ENCODE assay signal across 24 cellular contexts in the genomic region with DNA sequence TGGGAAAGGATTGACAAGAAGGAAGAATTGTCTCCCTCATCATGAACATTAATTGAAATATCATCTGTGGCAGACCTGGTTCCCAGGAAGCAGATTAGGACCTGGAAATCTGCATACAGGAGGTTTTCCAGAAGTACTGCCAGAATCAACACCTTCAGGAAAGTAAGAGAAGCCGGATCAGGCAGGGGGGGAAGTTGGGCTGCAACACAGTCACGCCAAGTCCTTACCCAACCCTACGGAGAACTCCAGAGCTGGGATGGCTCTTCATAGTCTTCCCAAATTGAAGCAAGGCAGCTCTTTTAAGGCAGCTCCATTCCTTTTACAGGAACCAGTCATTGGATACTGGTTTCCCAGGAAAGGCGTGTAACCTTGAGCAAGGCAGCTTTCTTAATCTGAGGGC. TPM values are rescaled to one million over a fixed set of nuclear protein-coding genes. Genes with fewer than 3 reads are reported as not detected.
DNase-seq lines count a peak whose midpoint lies in the region; FAIRE-seq and TF ChIP-seq lines count a peak whose summit lies in the region.
"Had no signal": no experiment of that assay in that cellular context is flagged by ENCODE, and none has a peak within 500 bp of the region (broad histone marks: within the 10 kb centered on the region; RNA-seq: fewer than 3 reads in every experiment).

No MANE protein-coding gene starts in this region.

- H3K27me3 Mint-ChIP-seq in endodermal cell (ENCODE audit: insufficient read depth) (peaks cover 2% of the 10 kb centered on the region), osteocyte (ENCODE audit: unreplicated experiment) (peaks cover 50% of the 10 kb centered on the region)

- H3K4me1 Mint-ChIP-seq in endodermal cell, result peaks cover 3% of the 10 kb centered on the region
- H3K4me1 Mint-ChIP-seq in osteocyte (ENCODE audit: unreplicated experiment), result no peaks in the 10 kb centered on the region

- WGBS in endodermal cell (ENCODE audit: insufficient coverage in 1 of 2, insufficient read length in 1 of 2), 2 experiments, result 86 to 97% methylated on average over 2 to 4 of the region's 4 CpGs

- H3K9ac ChIP-seq in endodermal cell (ENCODE audit: extremely low read depth, low read length, poor library complexity, severe bottlenecking), result no peak overlapping the region
- H3K9ac ChIP-seq: BLaER1 had no signal

- FAIRE-seq in bronchial epithelial cell (lab: Jason Lieb, UNC), result peak; percentile 43
- FAIRE-seq: A204.1, D721Med, G401.6, GM12891, GM18507 had no signal

- in situ Hi-C loops in GM13977 (cut with MboI; ENCODE audit: low pct_unique_long_range_greater_than_20kb, low sequenced_read_pairs, unreplicated experiment), result no loop called here

- no peaks in the 10 kb centered on the region for H3K36me3 Mint-ChIP-seq in endodermal cell (ENCODE audit: low read depth)
- no peaks in the 10 kb centered on the region for H3K36me3 Mint-ChIP-seq in osteocyte (ENCODE audit: unreplicated experiment)
- H3K36me3 Mint-ChIP-seq: CD8-positive, alpha-beta T cell had no signal

- H3K4me1 ChIP-seq in endodermal cell (ENCODE audit: control insufficient read depth, insufficient read depth, low read length), result no peaks in the 10 kb centered on the region
- H3K4me1 ChIP-seq: BLaER1, Caco-2 had no signal

- H3K27me3 ChIP-seq in bronchial epithelial cell (ENCODE audit: control insufficient read depth, insufficient read depth, low read length), result no peaks in the 10 kb centered on the region
- no peaks in the 10 kb centered on the region for H3K27me3 ChIP-seq in endodermal cell (ENCODE audit: control insufficient read depth, insufficient read depth, low read length, poor library complexity, severe bottlenecking)
- H3K27me3 ChIP-seq: BE2C, BLaER1 had no signal

- H3K36me3 ChIP-seq in bronchial epithelial cell (ENCODE audit: control insufficient read depth, insufficient read depth, low read length) (no peaks in the 10 kb centered on the region), endodermal cell (ENCODE audit: control insufficient read depth, insufficient read depth, low read length) (no peaks in the 10 kb centered on the region)
- H3K36me3 ChIP-seq: BLaER1 had no signal

- H3K27ac Mint-ChIP-seq in endodermal cell (no peak overlapping the region), osteocyte (ENCODE audit: unreplicated experiment) (no peak overlapping the region)
- H3K27ac Mint-ChIP-seq: CD4-positive, alpha-beta T cell; CD8-positive, alpha-beta T cell had no signal

- H3K4me3 ChIP-seq in bronchial epithelial cell (ENCODE audit: low read depth, low read length) (no peak overlapping the region), endodermal cell (ENCODE audit: low read length) (no peak overlapping the region)
- H3K4me3 ChIP-seq: BLaER1 had no signal

- TF ChIP-seq CTCF in bronchial epithelial cell (IDR thresholded peaks at IDR 0.05; ENCODE audit: insufficient read depth, low read length, severe bottlenecking) (no peak), endodermal cell (conservative IDR thresholded peaks at IDR 0.05) (no peak), osteocyte (IDR thresholded peaks at IDR 0.05) (no peak), GM13977 (IDR thresholded peaks at IDR 0.05; ENCODE audit: extremely low read depth, insufficient read depth, missing control alignments) (no peak)

- DNase-seq in bronchial epithelial cell (ENCODE audit: low read depth) (no peak), endodermal cell (peak; percentile 25), osteocyte (ENCODE audit: extremely low spot score, unreplicated experiment) (peak; percentile 27), C1 segment of cervical spinal cord (lab: John Stamatoyannopoulos, UW) (no peak), GM13977 (ENCODE audit: low spot score) (no peak)
- no peak for DNase-seq in activated CD4-positive, alpha-beta T cell treated with anti-CD3 and anti-CD28 coated beads for 4 hours
- DNase-seq: 8988T; ACHN; BE2C; Caco-2; Calu3; CD4-positive, alpha-beta T cell; CD8-positive, alpha-beta T cell; DMS79 treated with DMSO at 0.1 percent for 48 hours; GF-D8 had no signal

- no peaks in the 10 kb centered on the region for H3K9me3 ChIP-seq in endodermal cell (ENCODE audit: control insufficient read depth, low read length)
- H3K9me3 ChIP-seq: BE2C, BLaER1, Caco-2 had no signal

- no peak overlapping the region for H3K4me3 Mint-ChIP-seq in endodermal cell
- H3K4me3 Mint-ChIP-seq in osteocyte (ENCODE audit: unreplicated experiment), result no peak overlapping the region
- H3K4me3 Mint-ChIP-seq: CD4-positive, alpha-beta T cell; CD8-positive, alpha-beta T cell had no signal

- H3K27ac ChIP-seq in endodermal cell (ENCODE audit: low read depth, low read length), result no peak overlapping the region
- H3K27ac ChIP-seq: BLaER1, C4-2B had no signal

- H3K9me3 Mint-ChIP-seq in endodermal cell (no peaks in the 10 kb centered on the region), osteocyte (ENCODE audit: unreplicated experiment) (no peaks in the 10 kb centered on the region)
- H3K9me3 Mint-ChIP-seq: CD4-positive, alpha-beta T cell; CD8-positive, alpha-beta T cell had no signal

RNA-seq across cellular contexts. Expression of a gene that starts 35.2 kb away (rescaled TPM):
- total RNA-seq in bronchial epithelial cell, result not detected in 2 replicates
- not detected for total RNA-seq in endodermal cell
- not detected for polyA plus RNA-seq in endodermal cell (2013, experiment 1 of 2)
- polyA plus RNA-seq in endodermal cell (2013, experiment 2 of 2), result not detected
- not detected in 2 replicates for total RNA-seq in osteocyte
- total RNA-seq: A673; Caco-2; Calu3; CD4-positive, alpha-beta T cell; CD8-positive, alpha-beta T cell had no signal
- polyA plus RNA-seq: AG04450 had no signal

Comparison
In these comparisons a context has a peak if more than half of its experiments do, and no peak if none do; other contexts are left out.
1. DNase-seq: peak in endodermal cell (single experiment) and osteocyte (single experiment); none in bronchial epithelial cell (single experiment), C1 segment of cervical spinal cord (0 of 14), activated CD4-positive, alpha-beta T cell treated with anti-CD3 and anti-CD28 coated beads for 4 hours (0 of 2) and GM13977 (single experiment).